In genomic region chr13:42041017-42041683, GRCh38 we compare ENCODE assay signal across 8 cellular contexts. TPM values are rescaled to one million over a fixed set of nuclear protein-coding genes. Genes with fewer than 3 reads are reported as not detected.
DNase-seq lines count a peak whose midpoint lies in the region; ATAC-seq and TF ChIP-seq lines count a peak whose summit lies in the region.

No MANE protein-coding gene starts in this region.

- peak; percentile 7 for ATAC-seq in GM18861 (IDR thresholded peaks at IDR 0.05; ENCODE audit: unreplicated experiment)
- ATAC-seq in HG03064 (IDR thresholded peaks at IDR 0.05; ENCODE audit: low read depth, unreplicated experiment) = peak; percentile 21
- ATAC-seq in foreskin keratinocyte = peak; percentile 71

- H3K9me3 ChIP-seq in neuron (ENCODE audit: low read length) (no peaks in the 10 kb centered on the region), vagina (no peaks in the 10 kb centered on the region)

- peak overlapping the region; percentile 86 for H3K27ac ChIP-seq in foreskin keratinocyte
- H3K27ac ChIP-seq in vagina = peak overlapping the region; percentile 95

- peak overlapping the region; percentile 96 for H2AFZ ChIP-seq in neuron (ENCODE audit: low read depth, low read length)

- DNase-seq in AG10803 (ENCODE audit: low read depth) (peak; percentile 45), NCI-H748 treated with DMSO at 0.1 percent for 48 hours (lab: John Stamatoyannopoulos, UW) (peak; percentile 52), foreskin keratinocyte (peak; percentile 61 to 73), vagina (ENCODE audit: extremely low spot score in 2 of 2) (no peak)
- peak; percentile 7 for DNase-seq in activated gamma-delta T cell treated with anti-CD3 and anti-CD28 coated beads, Interleukin-2, amount 50 U/mL, for 16 hours (ENCODE audit: low read depth)

- H3K36me3 ChIP-seq in neuron (ENCODE audit: insufficient read depth, low read length) = no peaks in the 10 kb centered on the region
- no peaks in the 10 kb centered on the region for H3K36me3 ChIP-seq in vagina

- intact Hi-C loops in vagina (cut with DNase I) = no loop called here

- TF ChIP-seq CTCF in AG10803 (conservative IDR thresholded peaks at IDR 0.05; ENCODE audit: low read length) (no peak), foreskin keratinocyte (conservative IDR thresholded peaks at IDR 0.05) (no peak), vagina (IDR thresholded peaks at IDR 0.05) (no peak)

- H3K4me1 ChIP-seq in foreskin keratinocyte (peaks cover 12% of the 10 kb centered on the region), neuron (ENCODE audit: insufficient read depth, low read length) (peaks cover 12% of the 10 kb centered on the region), vagina (peaks cover 18% of the 10 kb centered on the region)

- TF ChIP-seq POLR2A in vagina (IDR thresholded peaks at IDR 0.05) = no peak

- H3K4me3 ChIP-seq in AG10803 (ENCODE audit: low read length) (peak overlapping the region; percentile 86), neuron (ENCODE audit: low read length) (peak overlapping the region; percentile 97), vagina (peak overlapping the region; percentile 77 to 89)

- no peaks in the 10 kb centered on the region for H3K27me3 ChIP-seq in foreskin keratinocyte
- H3K27me3 ChIP-seq in neuron (ENCODE audit: insufficient read depth, low read length) = no peaks in the 10 kb centered on the region
- no peaks in the 10 kb centered on the region for H3K27me3 ChIP-seq in vagina

RNA-seq across cellular contexts. Expression of gene DGKH, which starts 7.3 kb away (rescaled TPM):
- total RNA-seq in foreskin keratinocyte (11.5 and 12.0 TPM in 2 replicates), vagina (29.7 TPM)
- polyA plus RNA-seq in foreskin keratinocyte = 2.9 TPM in 2 replicates

Comparison
In these comparisons a context has a peak if more than half of its experiments do, and no peak if none do; other contexts are left out.
1. DNase-seq: peak in AG10803 (single experiment), NCI-H748 treated with DMSO at 0.1 percent for 48 hours (single experiment), activated gamma-delta T cell treated with anti-CD3 and anti-CD28 coated beads, Interleukin-2, amount 50 U/mL, for 16 hours (single experiment) and foreskin keratinocyte (2 of 2); none in vagina (0 of 2).
2. ATAC-seq: peak in every context shown above with its lines; median percentile 71 in foreskin keratinocyte; 21 in HG03064; 7 in GM18861.
3. Peak in every context shown above with its lines, with median percentiles within 50 percentile points of each other: H3K4me3 ChIP-seq.